ENCODE assay signal across 11 cellular contexts in the genomic region with DNA sequence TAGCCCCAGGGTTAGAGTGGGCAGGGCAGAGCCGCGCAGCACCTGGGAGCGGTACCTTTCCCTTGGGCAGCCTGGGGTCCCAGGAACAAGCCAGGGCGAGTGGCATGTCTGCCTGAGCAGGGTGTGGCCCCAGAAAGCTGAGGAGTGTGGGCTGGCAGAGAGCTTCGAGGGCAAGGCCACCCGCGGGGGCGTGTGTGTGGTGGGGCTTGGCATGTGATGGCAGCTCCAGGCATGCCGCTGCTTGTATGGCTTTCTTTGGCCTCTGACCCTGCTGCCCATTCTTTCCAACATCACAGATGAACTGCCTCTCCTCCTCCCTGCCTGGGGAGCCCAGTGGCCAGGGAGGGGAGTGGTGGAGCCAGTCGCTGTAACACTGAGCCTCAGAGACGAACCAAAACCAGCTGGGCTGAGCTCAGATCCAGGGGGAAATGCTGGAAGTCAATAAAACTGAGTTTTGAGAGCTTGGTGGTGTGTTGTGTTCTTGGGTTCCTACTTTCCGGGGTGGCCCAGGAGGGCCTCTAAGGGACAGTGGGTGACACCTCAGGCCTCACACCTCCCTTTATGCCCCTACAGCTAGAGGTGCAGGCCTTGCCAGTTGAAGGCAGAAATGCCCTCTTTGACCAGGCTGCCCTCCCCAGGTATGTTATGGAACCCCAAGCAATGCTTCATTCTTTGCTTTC. TPM values are rescaled to one million over a fixed set of nuclear protein-coding genes. Genes with fewer than 3 reads are reported as not detected.
DNase-seq lines count a peak whose midpoint lies in the region; ATAC-seq and TF ChIP-seq lines count a peak whose summit lies in the region.
"Had no signal": no experiment of that assay in that cellular context is flagged by ENCODE, and none has a peak within 500 bp of the region (broad histone marks: within the 10 kb centered on the region; RNA-seq: fewer than 3 reads in every experiment).

No MANE protein-coding gene starts in this region.

- no peak overlapping the region for H3K4me3 ChIP-seq in CD4-positive, CD25-positive, alpha-beta regulatory T cell (ENCODE audit: low read depth, low read length)
- H3K4me3 ChIP-seq in Loucy (ENCODE audit: low read length, poor library complexity, severe bottlenecking): no peak overlapping the region
- H3K4me3 ChIP-seq in esophagus (ENCODE audit: low read depth in 1 of 2, low read length in 2 of 2): no peak overlapping the region
- no peak overlapping the region for H3K4me3 ChIP-seq in trophoblast cell (ENCODE audit: low read depth, low read length)

- DNase-seq in CD4-positive, CD25-positive, alpha-beta regulatory T cell: no peak
- DNase-seq in trophoblast cell (no peak), NK-92 (lab: John Stamatoyannopoulos, UW; ENCODE audit: unreplicated experiment) (no peak), NCI-H2171 treated with DMSO at 0.1 percent for 48 hours (lab: John Stamatoyannopoulos, UW) (no peak), COLO668 (lab: John Stamatoyannopoulos, UW; ENCODE audit: unreplicated experiment) (no peak)
- DNase-seq: activated T-cell treated with anti-CD3 and anti-CD28 coated beads for 4 hours, SHP77 had no signal

- H3K9me3 ChIP-seq in CD4-positive, CD25-positive, alpha-beta regulatory T cell (ENCODE audit: control insufficient read depth in 2 of 2, low read length in 2 of 2): no peaks in the 10 kb centered on the region
- H3K9me3 ChIP-seq in Loucy (ENCODE audit: insufficient read depth, low read depth, low read length): no peaks in the 10 kb centered on the region
- no peaks in the 10 kb centered on the region for H3K9me3 ChIP-seq in esophagus (ENCODE audit: control insufficient read depth in 2 of 2, insufficient read depth in 1 of 2, low read depth in 1 of 2, low read length in 1 of 2)
- H3K9me3 ChIP-seq in trophoblast cell (ENCODE audit: insufficient read depth, low read depth, low read length): no peaks in the 10 kb centered on the region

- peak overlapping the region; percentile 61 for H4K8ac ChIP-seq in trophoblast cell (ENCODE audit: low read depth, low read length)

- peak overlapping the region; percentile 34 for H3K4ac ChIP-seq in trophoblast cell (ENCODE audit: low read depth, low read length)

- H2AFZ ChIP-seq in Loucy (ENCODE audit: low read length) (no peak overlapping the region), trophoblast cell (ENCODE audit: insufficient read depth, low read length, poor library complexity) (peak overlapping the region; percentile 23)

- peak overlapping the region; percentile 85 for H2AK5ac ChIP-seq in trophoblast cell (ENCODE audit: low read length)

- H3K23ac ChIP-seq in trophoblast cell (ENCODE audit: low read length): no peak overlapping the region

- H3K9me2 ChIP-seq in Loucy (replicated peaks; ENCODE audit: low read depth, low read length): no peaks in the 10 kb centered on the region

- H3K4me1 ChIP-seq in CD4-positive, CD25-positive, alpha-beta regulatory T cell (ENCODE audit: control insufficient read depth, insufficient read depth, low read length, poor library complexity, severe bottlenecking): peaks cover 4% of the 10 kb centered on the region
- peaks cover 7% of the 10 kb centered on the region for H3K4me1 ChIP-seq in Loucy (ENCODE audit: insufficient read depth, low read length, poor library complexity, severe bottlenecking)
- H3K4me1 ChIP-seq in esophagus (ENCODE audit: control insufficient read depth in 2 of 2, insufficient read depth in 2 of 2, low read length in 1 of 2): peaks cover 3 to 41% of the 10 kb centered on the region in 2 donors
- peaks cover 14 to 20% of the 10 kb centered on the region in 2 experiments for H3K4me1 ChIP-seq in trophoblast cell (ENCODE audit: control insufficient read depth in 1 of 2, insufficient read depth in 2 of 2, low read length in 2 of 2)

- H2BK5ac ChIP-seq in trophoblast cell (ENCODE audit: low read depth, low read length, poor library complexity): peak overlapping the region; percentile 58

- peaks cover 42% of the 10 kb centered on the region for H3K36me3 ChIP-seq in CD4-positive, CD25-positive, alpha-beta regulatory T cell (ENCODE audit: control insufficient read depth, insufficient read depth, low read length)
- H3K36me3 ChIP-seq in Loucy (ENCODE audit: insufficient read depth, low read length) (no peaks in the 10 kb centered on the region; the same call in 1 of the 2 replicates), esophagus (ENCODE audit: control insufficient read depth in 2 of 2, insufficient read depth in 2 of 2, low read length in 1 of 2) (peaks cover 0 to 23% of the 10 kb centered on the region in 2 donors), trophoblast cell (ENCODE audit: control insufficient read depth in 1 of 2, insufficient read depth in 2 of 2, low read length in 2 of 2) (peaks cover 29 to 41% of the 10 kb centered on the region in 2 experiments)

- H3K4me2 ChIP-seq in Loucy (ENCODE audit: low read depth, low read length, poor library complexity, severe bottlenecking): no peak overlapping the region
- H3K4me2 ChIP-seq in trophoblast cell (ENCODE audit: low read length): no peak overlapping the region

- peak overlapping the region; percentile 37 for H2BK12ac ChIP-seq in trophoblast cell (ENCODE audit: low read length)

- TF ChIP-seq CTCF in Loucy (conservative IDR thresholded peaks at IDR 0.05; ENCODE audit: low read length): no peak

- peaks cover 4% of the 10 kb centered on the region for H3K27me3 Mint-ChIP-seq in CD4-positive, CD25-positive, alpha-beta regulatory T cell

- peak overlapping the region in 1 of 4 donors; percentile 80 for H3K4me3 Mint-ChIP-seq in CD4-positive, CD25-positive, alpha-beta regulatory T cell

- H3K9me3 Mint-ChIP-seq in CD4-positive, CD25-positive, alpha-beta regulatory T cell: no peaks in the 10 kb centered on the region

- H3K27me3 ChIP-seq in CD4-positive, CD25-positive, alpha-beta regulatory T cell (ENCODE audit: control insufficient read depth, insufficient read depth, low read length): no peaks in the 10 kb centered on the region
- no peaks in the 10 kb centered on the region for H3K27me3 ChIP-seq in Loucy (ENCODE audit: insufficient read depth, low read length, poor library complexity, severe bottlenecking)
- H3K27me3 ChIP-seq in esophagus (ENCODE audit: control insufficient read depth in 1 of 2, insufficient read depth in 2 of 2, low read length in 2 of 2): no peaks in the 10 kb centered on the region
- no peaks in the 10 kb centered on the region for H3K27me3 ChIP-seq in trophoblast cell (ENCODE audit: insufficient read depth, low read length)

- peak overlapping the region; percentile 13 for H2BK120ac ChIP-seq in trophoblast cell (ENCODE audit: insufficient read depth, low read length, poor library complexity)

- H4K12ac ChIP-seq in trophoblast cell (ENCODE audit: low read depth, low read length): peak overlapping the region; percentile 28

- no peak for ATAC-seq in CD4-positive, CD25-positive, alpha-beta regulatory T cell (ENCODE audit: low read depth in 2 of 2)
- no peak for ATAC-seq in GM19395 (IDR thresholded peaks at IDR 0.05; ENCODE audit: unreplicated experiment)

- H3K79me1 ChIP-seq in trophoblast cell (ENCODE audit: low read length): peaks cover 11% of the 10 kb centered on the region

- no peak overlapping the region for H3K27ac ChIP-seq in CD4-positive, CD25-positive, alpha-beta regulatory T cell (ENCODE audit: insufficient read depth, low read length, poor library complexity, severe bottlenecking)
- H3K27ac ChIP-seq in esophagus (ENCODE audit: low read depth in 2 of 2, low read length in 1 of 2) (peak overlapping the region; percentile 75 to 88), trophoblast cell (ENCODE audit: low read depth, low read length) (peak overlapping the region; percentile 49)

- no peaks in the 10 kb centered on the region for H3F3A ChIP-seq in Loucy (ENCODE audit: low read depth)

- peak overlapping the region; percentile 48 for H3K18ac ChIP-seq in trophoblast cell (ENCODE audit: low read length)

- peak overlapping the region in 2 of 3 donors; percentile 60 to 63 for H3K27ac Mint-ChIP-seq in CD4-positive, CD25-positive, alpha-beta regulatory T cell

- H4K91ac ChIP-seq in trophoblast cell (ENCODE audit: low read depth, low read length): peak overlapping the region; percentile 66

- H3K36me3 Mint-ChIP-seq in CD4-positive, CD25-positive, alpha-beta regulatory T cell: peaks cover 16% of the 10 kb centered on the region

- H3K79me2 ChIP-seq in Loucy (ENCODE audit: insufficient read depth, low read length): no peaks in the 10 kb centered on the region
- peaks cover 3% of the 10 kb centered on the region for H3K79me2 ChIP-seq in trophoblast cell (ENCODE audit: control insufficient read depth, insufficient read depth, low read length, poor library complexity)

- peaks cover 3 to 24% (median 7%) of the 10 kb centered on the region in 4 donors for H3K4me1 Mint-ChIP-seq in CD4-positive, CD25-positive, alpha-beta regulatory T cell

- WGBS in esophagus, 2 donors: 51 to 70% methylated on average over 11 to 12 of the region's 12 CpGs
- WGBS in trophoblast cell (ENCODE audit: extremely low coverage, insufficient coverage, insufficient read length): no CpG with 5 or more reads among the region's 12 CpGs

- peak overlapping the region; percentile 63 for H3K14ac ChIP-seq in trophoblast cell (ENCODE audit: low read length)

- H3K9ac ChIP-seq in Loucy (ENCODE audit: low read depth, low read length, poor library complexity, severe bottlenecking) (peak overlapping the region; percentile 4), trophoblast cell (ENCODE audit: low read length) (no peak overlapping the region)

- no peaks in the 10 kb centered on the region for H4K20me1 ChIP-seq in Loucy (ENCODE audit: insufficient read depth, low read length, poor library complexity, severe bottlenecking)

RNA-seq across cellular contexts. Expression of a gene that starts 7.4 kb away (rescaled TPM):
- total RNA-seq in CD4-positive, CD25-positive, alpha-beta regulatory T cell: 133 TPM
- 1 to 10 TPM; 6.0 to 7.3 (median 6.2) TPM for polyA plus RNA-seq in CD4-positive, CD25-positive, alpha-beta regulatory T cell
- polyA plus RNA-seq in esophagus: 10 to 100 TPM; 42.4 to 47.8 TPM
- polyA plus RNA-seq in trophoblast cell (2013): 55.4 and 57.3 TPM in 2 replicates

RNA-seq across cellular contexts. Expression of a gene that starts 22.6 kb away (rescaled TPM):
- total RNA-seq in CD4-positive, CD25-positive, alpha-beta regulatory T cell: not detected
- under 1 TPM in 1 of 4 donors, not detected in 3; 0.28 TPM for polyA plus RNA-seq in CD4-positive, CD25-positive, alpha-beta regulatory T cell
- polyA plus RNA-seq in esophagus: under 1 TPM; 0.02 to 0.14 TPM
- 2.3 and 3.4 TPM in 2 replicates for polyA plus RNA-seq in trophoblast cell (2013)

RNA-seq across cellular contexts. Expression of a gene that starts 32.9 kb away (rescaled TPM):
- total RNA-seq in CD4-positive, CD25-positive, alpha-beta regulatory T cell: 245 TPM
- polyA plus RNA-seq in CD4-positive, CD25-positive, alpha-beta regulatory T cell: 100 to 1,000 TPM; 217 to 323 (median 270) TPM
- 100 to 1,000 TPM in 1 of 2 donors, 10 to 100 TPM in 1; 89.0 to 161 TPM for polyA plus RNA-seq in esophagus
- polyA plus RNA-seq in trophoblast cell (2013): 6.6 and 6.9 TPM in 2 replicates

RNA-seq across cellular contexts. Expression of a gene that starts 33.5 kb away (rescaled TPM):
- total RNA-seq in CD4-positive, CD25-positive, alpha-beta regulatory T cell: not detected
- not detected for polyA plus RNA-seq in CD4-positive, CD25-positive, alpha-beta regulatory T cell
- polyA plus RNA-seq in esophagus: under 1 TPM in 1 of 2 donors, not detected in 1; 0.02 TPM
- polyA plus RNA-seq in trophoblast cell (2013): not detected in 2 replicates
- total RNA-seq: omental fat pad had no signal

RNA-seq across cellular contexts. Expression of a gene that starts 41.3 kb away (rescaled TPM):
- 21.9 TPM for total RNA-seq in CD4-positive, CD25-positive, alpha-beta regulatory T cell
- 10 to 100 TPM; 14.8 to 26.1 (median 19.1) TPM for polyA plus RNA-seq in CD4-positive, CD25-positive, alpha-beta regulatory T cell
- polyA plus RNA-seq in esophagus: 10 to 100 TPM; 20.4 to 33.3 TPM
- 11.7 and 13.6 TPM in 2 replicates for polyA plus RNA-seq in trophoblast cell (2013)

Comparison
In these comparisons a context has a peak if more than half of its experiments do, and no peak if none do; other contexts are left out.
1. RNA of a gene that starts 7.4 kb away (polyA plus RNA-seq): 42.4 to 47.8 TPM in esophagus; 6.0 to 7.3 TPM in CD4-positive, CD25-positive, alpha-beta regulatory T cell; every median in the first group is over 4 times any median in the second.